In genomic region chr12:51183816-51184215, GRCh38 we compare ENCODE assay signal across 1 cellular context.
TF ChIP-seq lines count a peak whose summit lies in the region.

No MANE protein-coding gene starts in this region.

TF ChIP-seq in IMR-90, 13 proteins besides CTCF, POLR2A, EP300 and RAD21:
- TF ChIP-seq MAFK (IDR thresholded peaks at IDR 0.05; ENCODE audit: low read depth, low read length) (no peak), RFX5 (IDR thresholded peaks at IDR 0.05; ENCODE audit: low read depth, low read length) (no peak), RCOR1 (IDR thresholded peaks at IDR 0.05; ENCODE audit: insufficient replicate concordance, low read length) (no peak), NFE2L2 (IDR thresholded peaks at IDR 0.05; ENCODE audit: low read depth, low read length) (no peak), MAZ (IDR thresholded peaks at IDR 0.05; ENCODE audit: borderline replicate concordance, low read depth, low read length) (no peak), ELK1 (IDR thresholded peaks at IDR 0.05; ENCODE audit: borderline replicate concordance, low read depth, low read length) (no peak)
TF ChIP-seq in IMR-90: peak in this region for 0.
